Comparison of ENCODE assay signal across 1 cellular context in the genomic region with DNA sequence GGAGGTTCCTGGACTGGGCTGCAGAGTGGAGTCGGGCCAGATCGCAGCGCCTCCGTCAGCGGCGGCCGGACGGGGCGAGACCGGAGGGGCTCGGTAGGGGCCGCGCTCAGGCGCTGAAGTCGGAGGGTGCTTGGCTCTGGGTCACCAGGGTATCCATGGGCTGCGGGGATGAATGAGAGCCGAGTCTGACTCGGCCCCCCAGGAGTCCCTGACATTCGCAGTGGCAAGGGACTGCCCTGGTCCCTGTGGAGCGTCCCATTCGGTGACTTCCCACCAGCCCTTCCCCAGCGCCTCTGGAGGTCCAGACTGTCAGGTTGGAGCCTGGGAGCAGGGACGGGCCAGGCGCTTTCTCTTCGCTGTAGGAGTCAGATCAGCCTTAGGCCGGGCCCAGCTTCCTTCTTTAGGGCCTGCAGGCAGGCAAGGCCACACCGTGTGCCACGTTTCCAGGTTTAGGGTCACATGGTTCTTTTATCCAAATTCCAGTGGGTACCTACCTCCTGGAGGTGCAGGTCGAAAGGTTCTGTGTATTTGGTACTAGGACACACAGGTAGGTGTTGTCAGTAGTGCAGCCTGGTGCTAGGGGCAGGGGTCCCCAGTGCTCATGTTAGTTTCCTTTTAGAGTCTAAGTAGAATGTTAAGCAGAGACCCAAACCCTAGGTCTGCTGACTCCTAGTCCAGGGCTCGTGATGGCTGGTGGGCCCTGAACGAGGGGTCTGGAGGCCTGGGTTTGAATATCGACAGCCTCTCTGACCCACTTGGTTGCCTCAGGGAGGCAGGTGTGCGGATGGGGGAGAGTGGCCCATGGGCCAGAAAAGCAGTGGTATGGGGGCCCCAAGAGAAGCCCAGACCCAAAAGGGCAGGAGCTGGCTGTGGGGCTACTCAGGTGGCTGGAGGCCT.
TF ChIP-seq lines count a peak whose summit lies in the region.

No MANE protein-coding gene starts in this region.

TF ChIP-seq in WTC11, 78 proteins besides CTCF, POLR2A, EP300 and RAD21 (continued from another document):
- TF ChIP-seq AR (CRISPR knock-in tag; IDR thresholded peaks at IDR 0.05): no peak
- no peak for TF ChIP-seq JUN (CRISPR knock-in tag; IDR thresholded peaks at IDR 0.05)
- TF ChIP-seq AFF4 (CRISPR knock-in tag; IDR thresholded peaks at IDR 0.05; ENCODE audit: borderline replicate concordance): no peak
- TF ChIP-seq SMAD4 (CRISPR knock-in tag; IDR thresholded peaks at IDR 0.05): no peak
- no peak for TF ChIP-seq KAT7 (CRISPR knock-in tag; IDR thresholded peaks at IDR 0.05; ENCODE audit: borderline replicate concordance)
- TF ChIP-seq NFE2L1 (CRISPR knock-in tag; IDR thresholded peaks at IDR 0.05): no peak
- no peak for TF ChIP-seq ZNF671 (CRISPR knock-in tag; IDR thresholded peaks at IDR 0.05)
- TF ChIP-seq, protein P1, sequence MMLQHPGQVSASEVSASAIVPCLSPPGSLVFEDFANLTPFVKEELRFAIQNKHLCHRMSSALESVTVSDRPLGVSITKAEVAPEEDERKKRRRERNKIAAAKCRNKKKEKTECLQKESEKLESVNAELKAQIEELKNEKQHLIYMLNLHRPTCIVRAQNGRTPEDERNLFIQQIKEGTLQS (CRISPR knock-in tag; conservative IDR thresholded peaks at IDR 0.05): no peak
- TF ChIP-seq TEAD1 (CRISPR knock-in tag; IDR thresholded peaks at IDR 0.05): no peak
